1 cellular context compared by ENCODE assay signal in the genomic region with DNA sequence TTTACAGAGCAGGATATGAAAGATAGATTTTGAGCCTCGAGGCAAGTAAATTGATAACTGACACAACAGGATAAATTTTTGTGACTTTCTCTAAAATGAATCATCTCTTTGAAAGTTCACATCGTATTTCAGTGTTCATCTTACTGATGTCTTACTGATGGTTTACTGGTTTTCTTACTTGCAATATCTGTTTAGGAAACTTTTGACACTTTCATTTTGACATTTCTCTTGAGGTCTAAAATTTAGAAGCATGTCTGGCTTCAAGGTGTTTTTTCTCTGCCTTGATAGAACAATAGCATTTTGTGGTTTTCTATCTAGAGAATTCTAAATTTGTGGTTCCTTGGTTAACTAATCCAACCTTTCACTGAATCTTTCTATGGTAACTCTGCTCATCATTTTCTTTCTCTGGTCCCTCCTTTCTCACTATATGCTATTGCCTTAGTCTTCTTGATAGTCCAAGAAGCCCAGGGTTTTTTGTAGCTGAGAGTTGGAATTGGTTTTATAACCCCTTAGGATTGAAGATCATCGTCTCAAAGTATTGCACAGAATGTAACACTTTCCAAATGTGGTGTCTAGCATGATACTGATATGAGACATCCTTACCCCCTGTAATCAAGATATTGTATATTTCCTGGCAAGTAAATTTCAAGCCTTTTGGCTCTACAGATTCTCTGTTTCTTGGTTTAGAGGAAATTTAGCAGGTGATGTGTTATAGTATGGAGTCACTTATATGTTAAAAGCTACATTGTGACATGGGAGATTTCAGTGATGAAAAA.
TF ChIP-seq lines count a peak whose summit lies in the region.

No MANE protein-coding gene starts in this region.

TF ChIP-seq in K562, 482 proteins besides CTCF, POLR2A, EP300 and RAD21 (continued from another document):
- TF ChIP-seq, protein P1, sequence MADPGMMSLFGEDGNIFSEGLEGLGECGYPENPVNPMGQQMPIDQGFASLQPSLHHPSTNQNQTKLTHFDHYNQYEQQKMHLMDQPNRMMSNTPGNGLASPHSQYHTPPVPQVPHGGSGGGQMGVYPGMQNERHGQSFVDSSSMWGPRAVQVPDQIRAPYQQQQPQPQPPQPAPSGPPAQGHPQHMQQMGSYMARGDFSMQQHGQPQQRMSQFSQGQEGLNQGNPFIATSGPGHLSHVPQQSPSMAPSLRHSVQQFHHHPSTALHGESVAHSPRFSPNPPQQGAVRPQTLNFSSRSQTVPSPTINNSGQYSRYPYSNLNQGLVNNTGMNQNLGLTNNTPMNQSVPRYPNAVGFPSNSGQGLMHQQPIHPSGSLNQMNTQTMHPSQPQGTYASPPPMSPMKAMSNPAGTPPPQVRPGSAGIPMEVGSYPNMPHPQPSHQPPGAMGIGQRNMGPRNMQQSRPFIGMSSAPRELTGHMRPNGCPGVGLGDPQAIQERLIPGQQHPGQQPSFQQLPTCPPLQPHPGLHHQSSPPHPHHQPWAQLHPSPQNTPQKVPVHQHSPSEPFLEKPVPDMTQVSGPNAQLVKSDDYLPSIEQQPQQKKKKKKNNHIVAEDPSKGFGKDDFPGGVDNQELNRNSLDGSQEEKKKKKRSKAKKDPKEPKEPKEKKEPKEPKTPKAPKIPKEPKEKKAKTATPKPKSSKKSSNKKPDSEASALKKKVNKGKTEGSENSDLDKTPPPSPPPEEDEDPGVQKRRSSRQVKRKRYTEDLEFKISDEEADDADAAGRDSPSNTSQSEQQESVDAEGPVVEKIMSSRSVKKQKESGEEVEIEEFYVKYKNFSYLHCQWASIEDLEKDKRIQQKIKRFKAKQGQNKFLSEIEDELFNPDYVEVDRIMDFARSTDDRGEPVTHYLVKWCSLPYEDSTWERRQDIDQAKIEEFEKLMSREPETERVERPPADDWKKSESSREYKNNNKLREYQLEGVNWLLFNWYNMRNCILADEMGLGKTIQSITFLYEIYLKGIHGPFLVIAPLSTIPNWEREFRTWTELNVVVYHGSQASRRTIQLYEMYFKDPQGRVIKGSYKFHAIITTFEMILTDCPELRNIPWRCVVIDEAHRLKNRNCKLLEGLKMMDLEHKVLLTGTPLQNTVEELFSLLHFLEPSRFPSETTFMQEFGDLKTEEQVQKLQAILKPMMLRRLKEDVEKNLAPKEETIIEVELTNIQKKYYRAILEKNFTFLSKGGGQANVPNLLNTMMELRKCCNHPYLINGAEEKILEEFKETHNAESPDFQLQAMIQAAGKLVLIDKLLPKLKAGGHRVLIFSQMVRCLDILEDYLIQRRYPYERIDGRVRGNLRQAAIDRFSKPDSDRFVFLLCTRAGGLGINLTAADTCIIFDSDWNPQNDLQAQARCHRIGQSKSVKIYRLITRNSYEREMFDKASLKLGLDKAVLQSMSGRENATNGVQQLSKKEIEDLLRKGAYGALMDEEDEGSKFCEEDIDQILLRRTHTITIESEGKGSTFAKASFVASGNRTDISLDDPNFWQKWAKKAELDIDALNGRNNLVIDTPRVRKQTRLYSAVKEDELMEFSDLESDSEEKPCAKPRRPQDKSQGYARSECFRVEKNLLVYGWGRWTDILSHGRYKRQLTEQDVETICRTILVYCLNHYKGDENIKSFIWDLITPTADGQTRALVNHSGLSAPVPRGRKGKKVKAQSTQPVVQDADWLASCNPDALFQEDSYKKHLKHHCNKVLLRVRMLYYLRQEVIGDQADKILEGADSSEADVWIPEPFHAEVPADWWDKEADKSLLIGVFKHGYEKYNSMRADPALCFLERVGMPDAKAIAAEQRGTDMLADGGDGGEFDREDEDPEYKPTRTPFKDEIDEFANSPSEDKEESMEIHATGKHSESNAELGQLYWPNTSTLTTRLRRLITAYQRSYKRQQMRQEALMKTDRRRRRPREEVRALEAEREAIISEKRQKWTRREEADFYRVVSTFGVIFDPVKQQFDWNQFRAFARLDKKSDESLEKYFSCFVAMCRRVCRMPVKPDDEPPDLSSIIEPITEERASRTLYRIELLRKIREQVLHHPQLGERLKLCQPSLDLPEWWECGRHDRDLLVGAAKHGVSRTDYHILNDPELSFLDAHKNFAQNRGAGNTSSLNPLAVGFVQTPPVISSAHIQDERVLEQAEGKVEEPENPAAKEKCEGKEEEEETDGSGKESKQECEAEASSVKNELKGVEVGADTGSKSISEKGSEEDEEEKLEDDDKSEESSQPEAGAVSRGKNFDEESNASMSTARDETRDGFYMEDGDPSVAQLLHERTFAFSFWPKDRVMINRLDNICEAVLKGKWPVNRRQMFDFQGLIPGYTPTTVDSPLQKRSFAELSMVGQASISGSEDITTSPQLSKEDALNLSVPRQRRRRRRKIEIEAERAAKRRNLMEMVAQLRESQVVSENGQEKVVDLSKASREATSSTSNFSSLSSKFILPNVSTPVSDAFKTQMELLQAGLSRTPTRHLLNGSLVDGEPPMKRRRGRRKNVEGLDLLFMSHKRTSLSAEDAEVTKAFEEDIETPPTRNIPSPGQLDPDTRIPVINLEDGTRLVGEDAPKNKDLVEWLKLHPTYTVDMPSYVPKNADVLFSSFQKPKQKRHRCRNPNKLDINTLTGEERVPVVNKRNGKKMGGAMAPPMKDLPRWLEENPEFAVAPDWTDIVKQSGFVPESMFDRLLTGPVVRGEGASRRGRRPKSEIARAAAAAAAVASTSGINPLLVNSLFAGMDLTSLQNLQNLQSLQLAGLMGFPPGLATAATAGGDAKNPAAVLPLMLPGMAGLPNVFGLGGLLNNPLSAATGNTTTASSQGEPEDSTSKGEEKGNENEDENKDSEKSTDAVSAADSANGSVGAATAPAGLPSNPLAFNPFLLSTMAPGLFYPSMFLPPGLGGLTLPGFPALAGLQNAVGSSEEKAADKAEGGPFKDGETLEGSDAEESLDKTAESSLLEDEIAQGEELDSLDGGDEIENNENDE (IDR thresholded peaks at IDR 0.05; ENCODE audit: low read depth, low read length): no peak
- TF ChIP-seq NR2F6 (CRISPR knock-in tag; IDR thresholded peaks at IDR 0.05) (no peak), PHB (CRISPR knock-in tag; IDR thresholded peaks at IDR 0.05) (no peak)
